Comparison of ENCODE assay signal across 1 cellular context in the genomic region with DNA sequence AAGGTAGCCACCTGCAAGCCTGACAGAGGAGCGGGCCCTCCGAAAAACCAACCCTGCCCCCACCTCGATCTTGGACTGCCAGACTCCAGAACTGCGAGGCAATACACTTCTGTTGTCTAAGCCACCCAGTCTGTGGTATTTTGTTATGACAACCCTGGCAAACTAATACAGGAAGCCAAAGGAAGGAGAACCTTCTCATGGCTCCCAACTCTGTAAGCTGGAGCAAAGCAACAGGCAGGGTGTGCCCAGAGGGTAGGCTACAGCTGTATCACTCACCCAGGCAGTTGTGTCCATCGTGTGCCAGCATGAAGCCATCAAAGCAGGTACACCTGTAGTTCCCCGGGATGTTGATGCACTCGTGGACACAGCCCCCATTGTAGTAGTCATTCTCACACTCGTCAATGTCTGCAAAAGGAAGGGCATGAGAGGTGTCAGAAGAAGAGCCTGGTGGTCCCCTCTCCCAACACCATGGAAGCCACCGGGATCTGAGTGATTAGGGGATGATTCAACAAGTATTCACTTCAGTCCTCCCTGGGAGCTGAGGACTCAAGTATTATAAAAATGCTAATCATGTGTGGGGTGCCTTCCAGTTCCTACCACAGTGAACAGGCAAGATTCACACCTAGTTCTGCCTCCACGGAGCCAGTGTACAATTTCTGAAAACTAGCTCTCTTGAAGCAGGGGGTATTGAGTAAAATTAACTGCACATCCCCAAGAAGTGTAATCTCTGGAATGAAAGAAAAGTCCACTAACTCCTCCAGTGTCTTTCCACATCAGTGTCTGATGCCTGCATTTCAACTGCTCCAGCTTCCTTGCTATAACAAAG.
A peak's percentile ranks its signal among the peaks of the same experiment; 100 is the strongest.
TF ChIP-seq lines count a peak whose summit lies in the region.

No MANE protein-coding gene starts in this region.

TF ChIP-seq in HEK293, 187 proteins besides CTCF, POLR2A, EP300 and RAD21 (continued from another document):
- no peak for TF ChIP-seq ZBTB11 (tag by site-specific recombination; conservative IDR thresholded peaks at IDR 0.05; ENCODE audit: low read depth)
- no peak for TF ChIP-seq REPIN1 (tag by site-specific recombination; IDR thresholded peaks at IDR 0.05; ENCODE audit: low read depth)
- TF ChIP-seq ZFP3 (tag by site-specific recombination; IDR thresholded peaks at IDR 0.05; ENCODE audit: low read depth) = no peak
- no peak for TF ChIP-seq ZNF571 (tag by site-specific recombination; IDR thresholded peaks at IDR 0.05)
- TF ChIP-seq ZNF18 (tag by site-specific recombination; IDR thresholded peaks at IDR 0.05) = peak; percentile 94
- TF ChIP-seq SCRT2 (tag by site-specific recombination; IDR thresholded peaks at IDR 0.05) = peak; percentile 73
- TF ChIP-seq SCRT1 (tag by site-specific recombination; IDR thresholded peaks at IDR 0.05; ENCODE audit: borderline replicate concordance) = 0 out of 2 replicates have a peak, but pooled peaks have one; percentile 12
- TF ChIP-seq ZNF19 (tag by site-specific recombination; IDR thresholded peaks at IDR 0.05; ENCODE audit: low read depth) = no peak
- TF ChIP-seq ZNF394 (tag by site-specific recombination; IDR thresholded peaks at IDR 0.05; ENCODE audit: borderline replicate concordance) = no peak
- TF ChIP-seq OSR2 (tag by site-specific recombination; IDR thresholded peaks at IDR 0.05) = no peak
- no peak for TF ChIP-seq ZNF37A (tag by site-specific recombination; IDR thresholded peaks at IDR 0.05)
- TF ChIP-seq, protein P1, sequence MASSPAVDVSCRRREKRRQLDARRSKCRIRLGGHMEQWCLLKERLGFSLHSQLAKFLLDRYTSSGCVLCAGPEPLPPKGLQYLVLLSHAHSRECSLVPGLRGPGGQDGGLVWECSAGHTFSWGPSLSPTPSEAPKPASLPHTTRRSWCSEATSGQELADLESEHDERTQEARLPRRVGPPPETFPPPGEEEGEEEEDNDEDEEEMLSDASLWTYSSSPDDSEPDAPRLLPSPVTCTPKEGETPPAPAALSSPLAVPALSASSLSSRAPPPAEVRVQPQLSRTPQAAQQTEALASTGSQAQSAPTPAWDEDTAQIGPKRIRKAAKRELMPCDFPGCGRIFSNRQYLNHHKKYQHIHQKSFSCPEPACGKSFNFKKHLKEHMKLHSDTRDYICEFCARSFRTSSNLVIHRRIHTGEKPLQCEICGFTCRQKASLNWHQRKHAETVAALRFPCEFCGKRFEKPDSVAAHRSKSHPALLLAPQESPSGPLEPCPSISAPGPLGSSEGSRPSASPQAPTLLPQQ (tag by site-specific recombination; IDR thresholded peaks at IDR 0.05) = no peak
- no peak for TF ChIP-seq PATZ1 (tag by site-specific recombination; IDR thresholded peaks at IDR 0.05)
